ENCODE assay signal across 8 cellular contexts in the genomic region with DNA sequence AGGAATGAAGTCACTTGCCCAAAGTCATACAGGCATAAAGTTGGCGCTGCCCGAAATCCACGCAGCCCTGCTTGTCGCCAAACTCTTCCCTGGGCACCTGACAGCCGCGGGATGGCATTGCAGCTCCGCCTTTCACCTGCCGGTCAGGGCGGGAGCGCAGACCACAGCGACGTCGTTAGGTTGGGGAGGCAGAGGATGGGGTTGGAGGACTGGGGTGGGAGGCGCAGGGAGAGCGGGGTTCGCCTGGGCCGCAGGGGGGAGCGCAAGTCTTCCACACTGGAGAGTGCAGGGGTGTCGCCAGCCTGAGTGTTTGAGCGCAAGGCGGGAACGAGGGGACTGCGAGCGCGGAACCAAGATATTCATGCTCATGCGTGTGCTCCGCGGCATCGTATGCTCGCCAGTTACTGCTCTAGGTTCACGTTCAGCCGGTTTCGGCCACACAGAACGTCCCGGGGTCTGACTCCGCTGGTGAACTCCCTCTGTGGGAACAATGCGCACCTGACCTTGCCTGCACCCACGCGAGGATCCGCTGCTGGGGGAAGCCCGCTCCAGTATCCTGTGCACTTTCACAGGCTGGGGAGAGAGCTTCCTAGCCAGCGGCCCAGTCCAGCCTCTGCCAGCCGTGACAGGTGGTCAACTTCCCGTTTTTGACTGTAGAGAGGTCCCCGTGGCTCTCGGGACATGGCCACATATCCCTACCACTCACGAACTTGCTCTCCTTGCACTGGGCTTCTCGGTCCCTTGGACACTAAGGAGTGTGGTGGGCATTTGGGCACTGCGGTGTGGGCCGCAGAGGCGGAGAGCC. TPM values are rescaled to one million over a fixed set of nuclear protein-coding genes. Genes with fewer than 3 reads are reported as not detected.
DNase-seq lines count a peak whose midpoint lies in the region; ATAC-seq and TF ChIP-seq lines count a peak whose summit lies in the region.

No MANE protein-coding gene starts in this region.

- ATAC-seq in right lobe of liver (peak; percentile 3 to 54 (median 29)), GM18870 (IDR thresholded peaks at IDR 0.05; ENCODE audit: unreplicated experiment) (no peak), HG02884 (IDR thresholded peaks at IDR 0.05; ENCODE audit: unreplicated experiment) (no peak)

- no peak overlapping the region for H3K27ac ChIP-seq in right lobe of liver

- peak overlapping the region in 2 of 3 donors; percentile 25 to 48 for H3K4me3 ChIP-seq in right lobe of liver

- H3K27me3 ChIP-seq in right lobe of liver = peaks cover 3 to 6% of the 10 kb centered on the region in 2 donors

- H3K9me3 Mint-ChIP-seq in stimulated activated naive CD8-positive, alpha-beta T cell treated with anti-CD3 and anti-CD28 coated beads, Interleukin-15, Interleukin-2, amounts not matched to agents 100 ng/mL and 50 ng/mL, for 24 hours = no peaks in the 10 kb centered on the region

- peak; percentile 43 to 48 for DNase-seq in NCI-H2081 (lab: John Stamatoyannopoulos, UW)
- no peak for DNase-seq in NCI-H2081 treated with DMSO at 0.1 percent for 48 hours (lab: John Stamatoyannopoulos, UW)
- DNase-seq in NCI-H2107 treated with DMSO at 0.1 percent for 48 hours (lab: John Stamatoyannopoulos, UW; ENCODE audit: unreplicated experiment) = peak; percentile 37
- peak; percentile 44 to 56 for DNase-seq in T47D (ENCODE audit: low read depth in 1 of 2, low spot score in 1 of 2)
- DNase-seq in right lobe of liver = peak in 2 of 3 donors; percentile 45 to 54

- H3K36me3 Mint-ChIP-seq in stimulated activated naive CD8-positive, alpha-beta T cell treated with anti-CD3 and anti-CD28 coated beads, Interleukin-15, Interleukin-2, amounts not matched to agents 100 ng/mL and 50 ng/mL, for 24 hours (ENCODE audit: low read depth) = no peaks in the 10 kb centered on the region

- no peaks in the 10 kb centered on the region for H3K9me3 ChIP-seq in right lobe of liver

- TF ChIP-seq CTCF in right lobe of liver (IDR thresholded peaks at IDR 0.05) = peak in 1 of 4 donors; percentile 6

- H3K4me1 Mint-ChIP-seq in stimulated activated naive CD8-positive, alpha-beta T cell treated with anti-CD3 and anti-CD28 coated beads, Interleukin-15, Interleukin-2, amounts not matched to agents 100 ng/mL and 50 ng/mL, for 24 hours (ENCODE audit: low read depth) = peaks cover 9% of the 10 kb centered on the region

- peak overlapping the region; percentile 67 for H3K4me3 Mint-ChIP-seq in stimulated activated naive CD8-positive, alpha-beta T cell treated with anti-CD3 and anti-CD28 coated beads, Interleukin-15, Interleukin-2, amounts not matched to agents 100 ng/mL and 50 ng/mL, for 24 hours

- H3K36me3 ChIP-seq in right lobe of liver = no peaks in the 10 kb centered on the region

- WGBS in right lobe of liver (ENCODE audit: insufficient coverage, low coverage, low lambda C conversion rate, missing lambda C conversion rate) = 0% methylated on average over 9 of the region's 51 CpGs

- no peak overlapping the region for H3K27ac Mint-ChIP-seq in stimulated activated naive CD8-positive, alpha-beta T cell treated with anti-CD3 and anti-CD28 coated beads, Interleukin-15, Interleukin-2, amounts not matched to agents 100 ng/mL and 50 ng/mL, for 24 hours

- intact Hi-C loops in right lobe of liver (cut with DNase I) = loop anchor here in 1 of 2 donors (10.0 kb wide), 2 partner anchors 208 to 398 kb away; no protein-coding TSS in a partner anchor

- TF ChIP-seq POLR2A in right lobe of liver (IDR thresholded peaks at IDR 0.05) = no peak

- peaks cover 43% of the 10 kb centered on the region for H3K27me3 Mint-ChIP-seq in stimulated activated naive CD8-positive, alpha-beta T cell treated with anti-CD3 and anti-CD28 coated beads, Interleukin-15, Interleukin-2, amounts not matched to agents 100 ng/mL and 50 ng/mL, for 24 hours

- in situ Hi-C loops in T47D (cut with HindIII; ENCODE audit: low pct_unique_long_range_greater_than_20kb, low sequenced_read_pairs) = no loop called here

- peaks cover 0 to 20% (median 10%) of the 10 kb centered on the region in 4 donors for H3K4me1 ChIP-seq in right lobe of liver

RNA-seq across cellular contexts. Expression of gene NPPC, which starts 0.8 kb away (rescaled TPM):
- not detected for total RNA-seq in right lobe of liver

RNA-seq across cellular contexts. Expression of gene DIS3L2, which starts 34.5 kb away (rescaled TPM):
- total RNA-seq in right lobe of liver = 10 to 100 TPM in 5 of 6 experiments, 1 to 10 TPM in 1; 8.1 to 22.3 (median 16.7) TPM

Comparison
In these comparisons a context has a peak if more than half of its experiments do, and no peak if none do; other contexts are left out.
1. ATAC-seq: peak in right lobe of liver (4 of 4); none in GM18870 (single experiment) and HG02884 (single experiment).